In genomic region chr19:41204338-41204737, GRCh38 we compare ENCODE assay signal across 8 cellular contexts. TPM values are rescaled to one million over a fixed set of nuclear protein-coding genes. Genes with fewer than 3 reads are reported as not detected.
A peak's percentile ranks its signal among the peaks of the same experiment; 100 is the strongest.
DNase-seq lines count a peak whose midpoint lies in the region; ATAC-seq, FAIRE-seq and TF ChIP-seq lines count a peak whose summit lies in the region.
"Not testable (repeated sequence)": the region's sequence is repeated elsewhere in the genome, so short reads cannot be mapped to it uniquely, and the experiment has no call there.

No MANE protein-coding gene starts in this region.

- not testable (repeated sequence) for H3K27me3 ChIP-seq in CD8-positive, alpha-beta T cell (ENCODE audit: insufficient read depth, low read length)

- not testable (repeated sequence) for H3K9me3 Mint-ChIP-seq in CD8-positive, alpha-beta T cell; activated naive CD8-positive, alpha-beta T cell treated with anti-CD3 and anti-CD28 coated beads, Interleukin-2, amount 50 U/mL, for 24 hours; nephron progenitor cell

- POLR2A ChIA-PET in CD8-positive, alpha-beta T cell (lab: Charles Lee), result interaction anchor here (0.5 to 5.3 kb wide), 6 partner anchors 58 to 804 kb away, joined by 3 to 50 read pairs (median 5); partner anchors contain the start of gene HNRNPUL1

- H3K4me3 ChIP-seq in CD8-positive, alpha-beta T cell (ENCODE audit: low read depth, low read length), result not testable (repeated sequence)

- not testable (repeated sequence) for H3K27ac Mint-ChIP-seq in CD8-positive, alpha-beta T cell; activated naive CD8-positive, alpha-beta T cell treated with anti-CD3 and anti-CD28 coated beads, Interleukin-2, amount 50 U/mL, for 24 hours; nephron progenitor cell

- ATAC-seq in CD8-positive, alpha-beta T cell, result peak; percentile 99
- ATAC-seq in HG02678 (IDR thresholded peaks at IDR 0.05; ENCODE audit: unreplicated experiment), result peak; percentile 56
- ATAC-seq in activated naive CD8-positive, alpha-beta T cell treated with anti-CD3 and anti-CD28 coated beads, Interleukin-2, amount 50 U/mL, for 24 hours, result peak; percentile 96

- H3K4me1 ChIP-seq in CD8-positive, alpha-beta T cell (ENCODE audit: insufficient read depth, low read length), result not testable (repeated sequence)

- not testable (repeated sequence) for H3K36me3 ChIP-seq in CD8-positive, alpha-beta T cell (ENCODE audit: insufficient read depth, low read length)

- TF ChIP-seq CTCF in CD8-positive, alpha-beta T cell (IDR thresholded peaks at IDR 0.05), result peak; percentile 75
- TF ChIP-seq CTCF in nephron progenitor cell (IDR thresholded peaks at IDR 0.05), result peak; percentile 79

- not testable (repeated sequence) for H3K9me3 ChIP-seq in CD8-positive, alpha-beta T cell (ENCODE audit: low read length)

- H3K27ac ChIP-seq in CD8-positive, alpha-beta T cell (ENCODE audit: low read depth, low read length), result not testable (repeated sequence)

- not testable (repeated sequence) for H3K36me3 Mint-ChIP-seq in CD8-positive, alpha-beta T cell; activated naive CD8-positive, alpha-beta T cell treated with anti-CD3 and anti-CD28 coated beads, Interleukin-2, amount 50 U/mL, for 24 hours (ENCODE audit: low read depth); nephron progenitor cell (ENCODE audit: low read depth)

- CTCF ChIA-PET in CD8-positive, alpha-beta T cell (lab: Charles Lee), result interaction anchor here (0.7 to 7.8 kb wide), 16 partner anchors 11 to 246 kb away, joined by 3 to 105 read pairs (median 4); partner anchors contain the start of genes CCDC97 and HNRNPUL1

- not testable (repeated sequence) for H3K27me3 Mint-ChIP-seq in CD8-positive, alpha-beta T cell (ENCODE audit: low read depth); activated naive CD8-positive, alpha-beta T cell treated with anti-CD3 and anti-CD28 coated beads, Interleukin-2, amount 50 U/mL, for 24 hours; nephron progenitor cell (ENCODE audit: low read depth, poor library complexity)

- not testable (repeated sequence) for H3K4me3 Mint-ChIP-seq in CD8-positive, alpha-beta T cell; activated naive CD8-positive, alpha-beta T cell treated with anti-CD3 and anti-CD28 coated beads, Interleukin-2, amount 50 U/mL, for 24 hours; nephron progenitor cell

- intact Hi-C loops in CD8-positive, alpha-beta T cell (cut with DNase I, micrococcal nuclease), result loop anchor here (1.0 to 10.0 kb wide), 8 partner anchors 58 to 392 kb away; partner anchors contain the start of gene DMAC2 (in 1 of the 2)

- DNase-seq in CD8-positive, alpha-beta T cell, result peak; percentile 69 to 88 (median 85)
- DNase-seq in NCI-H446 treated with DMSO at 0.1 percent for 48 hours (lab: John Stamatoyannopoulos, UW), result peak; percentile 32
- peak; percentile 70 for DNase-seq in UCSD-AML1 (lab: John Stamatoyannopoulos, UW; ENCODE audit: unreplicated experiment)
- DNase-seq in activated naive CD8-positive, alpha-beta T cell treated with anti-CD3 and anti-CD28 coated beads, Interleukin-2, amount 50 U/mL, for 24 hours, result peak; percentile 81
- peak; percentile 66 to 76 for DNase-seq in frontal cortex (ENCODE audit: low spot score in 2 of 2)
- peak; percentile 81 for DNase-seq in nephron progenitor cell
- peak; percentile 50 to 74 for DNase-seq in stimulated activated CD8-positive, alpha-beta memory T cell treated with anti-CD3 and anti-CD28 coated beads, Interleukin-4, amount 100 ng/mL, for 1 hour (ENCODE audit: low read depth in 2 of 2, low spot score in 1 of 2)

- H3K4me1 Mint-ChIP-seq in CD8-positive, alpha-beta T cell (ENCODE audit: low read depth), result not testable (repeated sequence)
- H3K4me1 Mint-ChIP-seq in activated naive CD8-positive, alpha-beta T cell treated with anti-CD3 and anti-CD28 coated beads, Interleukin-2, amount 50 U/mL, for 24 hours, result peaks cover 11% of the 10 kb centered on the region
- peaks cover 30% of the 10 kb centered on the region for H3K4me1 Mint-ChIP-seq in nephron progenitor cell

- FAIRE-seq in frontal cortex (lab: Jason Lieb, UNC), result not testable (repeated sequence)

RNA-seq across cellular contexts. Expression of gene CYP2S1, which starts 11.3 kb away (rescaled TPM):
- total RNA-seq in CD8-positive, alpha-beta T cell, result under 1 TPM; 0.39 to 0.41 TPM
- 0.41 TPM for total RNA-seq in frontal cortex

RNA-seq across cellular contexts. Expression of gene AXL, which starts 14.7 kb away (rescaled TPM):
- total RNA-seq in CD8-positive, alpha-beta T cell, result under 1 TPM in 1 of 2 experiments, not detected in 1; 0.22 TPM
- 4.9 TPM for total RNA-seq in frontal cortex

RNA-seq across cellular contexts. Expression of gene HNRNPUL1, which starts 59.8 kb away (rescaled TPM):
- 100 to 1,000 TPM; 416 to 448 TPM for total RNA-seq in CD8-positive, alpha-beta T cell
- total RNA-seq in frontal cortex, result 51.8 TPM

Comparison
In these comparisons a context has a peak if more than half of its experiments do, and no peak if none do; other contexts are left out.
1. DNase-seq: peak in every context shown above with its lines; median percentile 85 in CD8-positive, alpha-beta T cell; 81 in activated naive CD8-positive, alpha-beta T cell treated with anti-CD3 and anti-CD28 coated beads, Interleukin-2, amount 50 U/mL, for 24 hours; 81 in nephron progenitor cell; 71 in frontal cortex; 70 in UCSD-AML1; 62 in stimulated activated CD8-positive, alpha-beta memory T cell treated with anti-CD3 and anti-CD28 coated beads, Interleukin-4, amount 100 ng/mL, for 1 hour; 32 in NCI-H446 treated with DMSO at 0.1 percent for 48 hours.